1 cellular context compared by ENCODE assay signal in the genomic region with DNA sequence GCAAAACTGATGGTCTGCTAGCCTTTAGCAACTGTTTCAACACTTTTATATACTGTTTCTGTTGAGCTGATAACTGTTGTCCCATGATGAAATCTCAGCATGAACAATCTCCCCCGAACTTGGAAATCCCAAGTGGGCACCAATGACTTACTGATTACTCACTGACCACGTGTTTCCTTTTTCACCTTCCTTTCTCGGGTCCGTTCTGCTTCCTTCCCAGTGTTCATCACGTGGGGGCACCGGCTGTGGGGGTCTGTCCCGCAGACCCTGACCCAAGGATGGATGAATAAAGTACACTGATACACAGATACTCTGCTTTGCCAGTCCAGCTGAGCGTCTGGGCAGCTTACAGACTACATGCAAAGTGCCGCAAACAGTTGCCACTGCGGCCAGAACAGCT.
TF ChIP-seq lines count a peak whose summit lies in the region.

No MANE protein-coding gene starts in this region.

TF ChIP-seq in K562, 482 proteins besides CTCF, POLR2A, EP300 and RAD21 (continued from another document):
- TF ChIP-seq, protein P1, sequence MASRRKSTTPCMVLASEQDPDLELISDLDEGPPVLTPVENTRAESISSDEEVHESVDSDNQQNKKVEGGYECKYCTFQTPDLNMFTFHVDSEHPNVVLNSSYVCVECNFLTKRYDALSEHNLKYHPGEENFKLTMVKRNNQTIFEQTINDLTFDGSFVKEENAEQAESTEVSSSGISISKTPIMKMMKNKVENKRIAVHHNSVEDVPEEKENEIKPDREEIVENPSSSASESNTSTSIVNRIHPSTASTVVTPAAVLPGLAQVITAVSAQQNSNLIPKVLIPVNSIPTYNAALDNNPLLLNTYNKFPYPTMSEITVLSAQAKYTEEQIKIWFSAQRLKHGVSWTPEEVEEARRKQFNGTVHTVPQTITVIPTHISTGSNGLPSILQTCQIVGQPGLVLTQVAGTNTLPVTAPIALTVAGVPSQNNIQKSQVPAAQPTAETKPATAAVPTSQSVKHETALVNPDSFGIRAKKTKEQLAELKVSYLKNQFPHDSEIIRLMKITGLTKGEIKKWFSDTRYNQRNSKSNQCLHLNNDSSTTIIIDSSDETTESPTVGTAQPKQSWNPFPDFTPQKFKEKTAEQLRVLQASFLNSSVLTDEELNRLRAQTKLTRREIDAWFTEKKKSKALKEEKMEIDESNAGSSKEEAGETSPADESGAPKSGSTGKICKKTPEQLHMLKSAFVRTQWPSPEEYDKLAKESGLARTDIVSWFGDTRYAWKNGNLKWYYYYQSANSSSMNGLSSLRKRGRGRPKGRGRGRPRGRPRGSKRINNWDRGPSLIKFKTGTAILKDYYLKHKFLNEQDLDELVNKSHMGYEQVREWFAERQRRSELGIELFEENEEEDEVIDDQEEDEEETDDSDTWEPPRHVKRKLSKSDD (conservative IDR thresholded peaks at IDR 0.05; ENCODE audit: low read length), result no peak
- TF ChIP-seq ZNF133 (CRISPR knock-in tag; IDR thresholded peaks at IDR 0.05) (no peak), CCAR2 (IDR thresholded peaks at IDR 0.05; ENCODE audit: low read depth, low read length) (no peak), DMBX1 (CRISPR knock-in tag; IDR thresholded peaks at IDR 0.05; ENCODE audit: borderline replicate concordance) (no peak), KDM1A (IDR thresholded peaks at IDR 0.05) (no peak), FOSL1 (tag; conservative IDR thresholded peaks at IDR 0.05) (no peak), PHB2 (IDR thresholded peaks at IDR 0.05; ENCODE audit: low read depth) (no peak)
